20 cellular contexts compared by ENCODE assay signal in genomic region chr5:171992813-171993212, GRCh38.
"Had no signal": no experiment of that assay in that cellular context is flagged by ENCODE, and none has a peak within 500 bp of the region (broad histone marks: within the 10 kb centered on the region; RNA-seq: fewer than 3 reads in every experiment).

No MANE protein-coding gene starts in this region.

- H3K27me3 Mint-ChIP-seq: activated CD4-positive, alpha-beta memory T cell treated with anti-CD3 and anti-CD28 coated beads for 36 hours; brain; dendritic cell treated with granulocyte-macrophage colony-stimulating factor and Interleukin-4, amounts not matched to agents 40 ng/mL and 50 ng/mL, for 4 days had no signal

- H3K4me3 Mint-ChIP-seq: activated CD4-positive, alpha-beta memory T cell treated with anti-CD3 and anti-CD28 coated beads for 36 hours; brain; dendritic cell treated with granulocyte-macrophage colony-stimulating factor and Interleukin-4, amounts not matched to agents 40 ng/mL and 50 ng/mL, for 4 days; nephron progenitor cell had no signal

- H3K9me3 ChIP-seq: heart right ventricle, sigmoid colon, thyroid gland had no signal

- DNase-seq: activated CD4-positive, alpha-beta memory T cell treated with anti-CD3 and anti-CD28 coated beads for 36 hours; activated CD4-positive, alpha-beta T cell treated with anti-CD3 and anti-CD28 coated beads for 48 hours; activated effector memory CD4-positive, alpha-beta T cell treated with anti-CD3 and anti-CD28 coated beads, Interleukin-2, amount 50 U/mL, for 16 hours; activated naive CD4-positive, alpha-beta T cell treated with anti-CD3 and anti-CD28 coated beads, Interleukin-2, amount 50 U/mL, for 16 hours; aorta; effector CD4-positive, alpha-beta T cell; heart right ventricle; islet precursor cell; left cardiac atrium; nephron progenitor cell; nucleus accumbens; sigmoid colon; stimulated activated CD4-positive, alpha-beta T cell treated with anti-CD3 and anti-CD28 coated beads, Interleukin-15, amount 100 ng/mL, for 24 hours; stimulated activated naive CD4-positive, alpha-beta T cell treated with Interleukin-2 at 50 U/mL for 16 hours; substantia nigra; T1000; thyroid gland had no signal

- H3K36me3 ChIP-seq: sigmoid colon, thyroid gland had no signal

- H3K4me3 ChIP-seq: heart right ventricle, sigmoid colon, smooth muscle cell, thyroid gland had no signal

- H3K27ac ChIP-seq: heart right ventricle, sigmoid colon, thyroid gland had no signal

- ATAC-seq: heart right ventricle, left cardiac atrium had no signal

- H3K27me3 ChIP-seq: heart right ventricle, sigmoid colon, thyroid gland had no signal

- H3K27ac Mint-ChIP-seq: activated CD4-positive, alpha-beta memory T cell treated with anti-CD3 and anti-CD28 coated beads for 36 hours; dendritic cell treated with granulocyte-macrophage colony-stimulating factor and Interleukin-4, amounts not matched to agents 40 ng/mL and 50 ng/mL, for 4 days had no signal

- H3K4me2 ChIP-seq: smooth muscle cell had no signal

- H3K9me3 Mint-ChIP-seq: activated CD4-positive, alpha-beta memory T cell treated with anti-CD3 and anti-CD28 coated beads for 36 hours; brain; dendritic cell treated with granulocyte-macrophage colony-stimulating factor and Interleukin-4, amounts not matched to agents 40 ng/mL and 50 ng/mL, for 4 days; nephron progenitor cell had no signal
